ENCODE assay signal across 9 cellular contexts in the genomic region with DNA sequence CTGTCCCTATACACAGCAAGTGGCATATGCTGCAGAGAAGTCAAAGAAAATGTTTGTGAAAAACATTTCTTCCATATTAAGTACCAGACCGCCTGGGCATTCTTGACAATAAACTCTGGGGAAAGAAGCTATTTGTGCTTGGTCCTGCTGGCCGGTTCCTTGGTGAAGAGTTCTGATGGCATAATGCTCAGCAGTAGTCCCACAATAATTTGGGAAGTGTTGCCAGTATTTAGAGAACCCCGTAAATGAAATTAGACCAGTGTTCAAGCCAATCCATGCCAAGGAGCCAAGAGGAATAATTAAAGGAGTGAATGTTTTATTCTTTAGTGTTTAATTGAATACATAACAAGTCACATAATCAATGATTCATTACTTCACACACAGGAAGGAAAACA. TPM values are rescaled to one million over a fixed set of nuclear protein-coding genes. Genes with fewer than 3 reads are reported as not detected.
DNase-seq lines count a peak whose midpoint lies in the region; ATAC-seq and TF ChIP-seq lines count a peak whose summit lies in the region.
"Had no signal": no experiment of that assay in that cellular context is flagged by ENCODE, and none has a peak within 500 bp of the region (broad histone marks: within the 10 kb centered on the region; RNA-seq: fewer than 3 reads in every experiment).

No MANE protein-coding gene starts in this region.

- peak overlapping the region; percentile 19 for H3K4me3 Mint-ChIP-seq in activated B cell treated with CpG ODN at 0.5 μM for 24 hours

- H3K9me3 ChIP-seq in BLaER1: no peaks in the 10 kb centered on the region
- no peaks in the 10 kb centered on the region for H3K9me3 ChIP-seq in lower lobe of right lung

- H3K9me3 Mint-ChIP-seq in activated B cell treated with CpG ODN at 0.5 μM for 24 hours: no peaks in the 10 kb centered on the region

- CTCF ChIA-PET in activated B cell treated with CpG ODN at 0.5 μM for 24 hours (lab: Charles Lee): interaction anchor here (1.7 kb wide), 1 partner anchor 23 kb away, joined by 9 read pairs; no protein-coding TSS in a partner anchor

- no peak overlapping the region for H3K9ac ChIP-seq in BLaER1

- H3K4me1 ChIP-seq in BLaER1 (peaks cover 41% of the 10 kb centered on the region), lower lobe of right lung (peaks cover 36% of the 10 kb centered on the region)

- H3K4me2 ChIP-seq in BLaER1: peak overlapping the region; percentile 25

- DNase-seq in activated B cell treated with CpG ODN at 0.5 μM for 24 hours (no peak), lower lobe of right lung (no peak), medulla oblongata (ENCODE audit: extremely low spot score) (no peak), NCI-H2227 treated with DMSO at 0.1 percent for 48 hours (lab: John Stamatoyannopoulos, UW) (no peak), GF-D8 (lab: John Stamatoyannopoulos, UW) (no peak), mesenteric fat pad (ENCODE audit: low spot score) (no peak)
- DNase-seq: NCI-H774 had no signal

- H3K36me3 ChIP-seq in BLaER1 (no peaks in the 10 kb centered on the region), lower lobe of right lung (no peaks in the 10 kb centered on the region)

- H3K27me3 Mint-ChIP-seq in activated B cell treated with CpG ODN at 0.5 μM for 24 hours: no peaks in the 10 kb centered on the region

- peak overlapping the region; percentile 85 for H3K27ac Mint-ChIP-seq in activated B cell treated with CpG ODN at 0.5 μM for 24 hours

- H3K27me3 ChIP-seq in BLaER1: no peaks in the 10 kb centered on the region
- no peaks in the 10 kb centered on the region for H3K27me3 ChIP-seq in lower lobe of right lung (ENCODE audit: low read depth)

- POLR2A ChIA-PET in activated B cell treated with CpG ODN at 0.5 μM for 24 hours (lab: Charles Lee): interaction anchor here (0.6 to 1.0 kb wide), 2 partner anchors 112 to 1341 kb away, joined by 3 to 4 read pairs; partner anchors contain the start of gene CLN5

- H3K27ac ChIP-seq in BLaER1 (no peak overlapping the region), lower lobe of right lung (peak overlapping the region; percentile 74)

- peak; percentile 31 for ATAC-seq in GM21528 (IDR thresholded peaks at IDR 0.05; ENCODE audit: low FRiP score, unreplicated experiment)
- no peak for ATAC-seq in activated B cell treated with CpG ODN at 0.5 μM for 24 hours (ENCODE audit: low read depth)
- no peak for ATAC-seq in lower lobe of right lung

- intact Hi-C loops in activated B cell treated with CpG ODN at 0.5 μM for 24 hours (cut with micrococcal nuclease) (loop anchor here (10.0 kb wide), 1 partner anchor 1725 kb away; the partner anchor contains the start of gene POU4F1), lower lobe of right lung (cut with DNase I) (no loop called here)

- H4K20me1 ChIP-seq in BLaER1: no peaks in the 10 kb centered on the region

- peaks cover 30% of the 10 kb centered on the region for H3K4me1 Mint-ChIP-seq in activated B cell treated with CpG ODN at 0.5 μM for 24 hours

- H3K4me3 ChIP-seq in BLaER1 (no peak overlapping the region), lower lobe of right lung (peak overlapping the region; percentile 2)

- no peaks in the 10 kb centered on the region for H3K36me3 Mint-ChIP-seq in activated B cell treated with CpG ODN at 0.5 μM for 24 hours (ENCODE audit: low read depth)

- TF ChIP-seq CTCF in activated B cell treated with CpG ODN at 0.5 μM for 24 hours (IDR thresholded peaks at IDR 0.05) (no peak), lower lobe of right lung (IDR thresholded peaks at IDR 0.05) (no peak)

RNA-seq across cellular contexts. Expression of gene KCTD12, which starts 6.3 kb away (rescaled TPM):
- 4.5 and 5.5 TPM in 2 replicates for total RNA-seq in activated B cell treated with CpG ODN at 0.5 μM for 24 hours
- 162 TPM for total RNA-seq in lower lobe of right lung
- total RNA-seq in mesenteric fat pad: 121 TPM

Comparison
In these comparisons a context has a peak if more than half of its experiments do, and no peak if none do; other contexts are left out.
1. RNA of gene KCTD12, which starts 6.3 kb away (total RNA-seq): 162 TPM in lower lobe of right lung (single experiment) and 121 TPM in mesenteric fat pad (single experiment); 4.5 to 5.5 TPM in activated B cell treated with CpG ODN at 0.5 μM for 24 hours; every median in the first group is over 10 times any median in the second.